8 cellular contexts compared by ENCODE assay signal in genomic region chr20:58309607-58310290, GRCh38. TPM values are rescaled to one million over a fixed set of nuclear protein-coding genes. Genes with fewer than 3 reads are reported as not detected.
DNase-seq lines count a peak whose midpoint lies in the region; ATAC-seq and TF ChIP-seq lines count a peak whose summit lies in the region.

Gene RAB22A (plus strand): TSS chr20:58309715. CDS start chr20:58309977, 262 bp downstream.

- CTCF ChIA-PET in CD4-positive, alpha-beta T cell (lab: Charles Lee): interaction anchor here (0.8 to 1.4 kb wide), 3 partner anchors 50 to 85 kb away, joined by 3 read pairs; partner anchors contain the start of gene VAPB
- CTCF ChIA-PET in OCI-LY7 (lab: Charles Lee; ENCODE audit: unreplicated experiment): no interaction called here

- H3K9me3 ChIP-seq in CD4-positive, alpha-beta T cell (ENCODE audit: control insufficient read depth, low read length): no peaks in the 10 kb centered on the region
- H3K9me3 ChIP-seq in OCI-LY7 (ENCODE audit: low read length) (no peaks in the 10 kb centered on the region), muscle layer of duodenum (ENCODE audit: control insufficient read depth in 1 of 2, low read length in 2 of 2) (no peaks in the 10 kb centered on the region)

- intact Hi-C loops in CD4-positive, alpha-beta T cell (cut with DNase I, micrococcal nuclease): loop anchor here (2.0 to 10.0 kb wide), 15 partner anchors 37 to 1952 kb away; partner anchors contain the start of genes FAM210B (in 1 of the 2), NELFCD (in 1 of the 2), NPEPL1 (in 1 of the 2) and PRELID3B (in 1 of the 2)
- intact Hi-C loops in OCI-LY7 (cut with micrococcal nuclease; ENCODE audit: unreplicated experiment): loop anchor here (10.0 kb wide), 1 partner anchor 135 kb away; no protein-coding TSS in a partner anchor

- H4K20me1 ChIP-seq in OCI-LY7 (ENCODE audit: insufficient read depth, low read length): no peaks in the 10 kb centered on the region

- no peaks in the 10 kb centered on the region for H3K27me3 Mint-ChIP-seq in CD4-positive, alpha-beta T cell
- H3K27me3 Mint-ChIP-seq in activated T-cell treated with anti-CD3 and anti-CD28 coated beads, Interleukin-2, amount 50 U/mL, for 24 hours: no peaks in the 10 kb centered on the region

- H3K9me2 ChIP-seq in OCI-LY7 (ENCODE audit: insufficient read depth, low read length): no peaks in the 10 kb centered on the region

- H3K4me1 ChIP-seq in OCI-LY7 (ENCODE audit: insufficient read depth, low read length, poor library complexity, severe bottlenecking) (peaks cover 25% of the 10 kb centered on the region), muscle layer of duodenum (ENCODE audit: control insufficient read depth in 1 of 2, insufficient read depth in 2 of 2, low read length in 2 of 2) (peaks cover 0 to 33% of the 10 kb centered on the region in 2 donors)

- H3K9me3 Mint-ChIP-seq in CD4-positive, alpha-beta T cell: peaks cover 2% of the 10 kb centered on the region
- H3K9me3 Mint-ChIP-seq in activated T-cell treated with anti-CD3 and anti-CD28 coated beads, Interleukin-2, amount 50 U/mL, for 24 hours: no peaks in the 10 kb centered on the region

- H3K79me2 ChIP-seq in OCI-LY7 (ENCODE audit: insufficient read depth, low read depth, low read length): peaks cover 17% of the 10 kb centered on the region; the same call in 1 of the 2 replicates

- peak within 1 kb of the TSS; percentile 89 for H3K27ac ChIP-seq in CD4-positive, alpha-beta T cell (ENCODE audit: low read depth, low read length)
- peak within 1 kb of the TSS; percentile 59 for H3K27ac ChIP-seq in OCI-LY7 (ENCODE audit: low read depth, low read length, poor library complexity, severe bottlenecking)
- H3K27ac ChIP-seq in muscle layer of duodenum (ENCODE audit: low read length): peak within 1 kb of the TSS; percentile 86

- H3K27ac Mint-ChIP-seq in CD4-positive, alpha-beta T cell: peak within 1 kb of the TSS; percentile 98
- peak within 1 kb of the TSS; percentile 95 for H3K27ac Mint-ChIP-seq in activated T-cell treated with anti-CD3 and anti-CD28 coated beads, Interleukin-2, amount 50 U/mL, for 24 hours

- peak within 1 kb of the TSS; percentile 94 for H3K4me3 ChIP-seq in OCI-LY7 (ENCODE audit: low read depth, low read length, poor library complexity, severe bottlenecking)
- peak within 1 kb of the TSS; percentile 89 to 96 for H3K4me3 ChIP-seq in muscle layer of duodenum (ENCODE audit: low read depth in 1 of 2, low read length in 2 of 2)

- peaks cover 29% of the 10 kb centered on the region for H3K36me3 ChIP-seq in OCI-LY7 (ENCODE audit: insufficient read depth, low read length)
- peaks cover 8 to 11% of the 10 kb centered on the region in 2 donors for H3K36me3 ChIP-seq in muscle layer of duodenum (ENCODE audit: control insufficient read depth in 1 of 2, insufficient read depth in 2 of 2, low read length in 2 of 2)

- peak; percentile 34 for ATAC-seq in CD4-positive, alpha-beta T cell (ENCODE audit: poor library complexity)
- ATAC-seq in GM19372 (IDR thresholded peaks at IDR 0.05; ENCODE audit: low read depth, unreplicated experiment) (peak; percentile 73), HG03520 (IDR thresholded peaks at IDR 0.05; ENCODE audit: unreplicated experiment) (peak; percentile 72), esophagus mucosa (peak; percentile 91)

- TF ChIP-seq CTCF in CD4-positive, alpha-beta T cell (IDR thresholded peaks at IDR 0.05): no peak
- TF ChIP-seq CTCF in OCI-LY7 (conservative IDR thresholded peaks at IDR 0.05; ENCODE audit: low read length): no peak

- peaks cover 45% of the 10 kb centered on the region for H3K36me3 Mint-ChIP-seq in CD4-positive, alpha-beta T cell (ENCODE audit: low read depth)
- peaks cover 47% of the 10 kb centered on the region for H3K36me3 Mint-ChIP-seq in activated T-cell treated with anti-CD3 and anti-CD28 coated beads, Interleukin-2, amount 50 U/mL, for 24 hours (ENCODE audit: low read depth)

- H3K4me1 Mint-ChIP-seq in CD4-positive, alpha-beta T cell (ENCODE audit: low read depth): peaks cover 64% of the 10 kb centered on the region
- peaks cover 76% of the 10 kb centered on the region for H3K4me1 Mint-ChIP-seq in activated T-cell treated with anti-CD3 and anti-CD28 coated beads, Interleukin-2, amount 50 U/mL, for 24 hours (ENCODE audit: low read depth)

- no peaks in the 10 kb centered on the region for H3K27me3 ChIP-seq in CD4-positive, alpha-beta T cell (ENCODE audit: control insufficient read depth, insufficient read depth, low read length)
- no peaks in the 10 kb centered on the region for H3K27me3 ChIP-seq in muscle layer of duodenum (ENCODE audit: low read depth, low read length)

- POLR2A ChIA-PET in CD4-positive, alpha-beta T cell (lab: Charles Lee): interaction anchor here (1.0 to 1.8 kb wide), 5 partner anchors 12 to 581 kb away, joined by 3 to 19 read pairs (median 3); partner anchors contain the start of gene VAPB
- POLR2A ChIA-PET in OCI-LY7 (lab: Charles Lee): interaction anchor here (1.0 to 1.6 kb wide), 2 partner anchors 12 to 79 kb away, joined by 4 to 5 read pairs; partner anchors contain the start of gene VAPB

- H3K4me3 Mint-ChIP-seq in CD4-positive, alpha-beta T cell: peak within 1 kb of the TSS; percentile 97
- H3K4me3 Mint-ChIP-seq in activated T-cell treated with anti-CD3 and anti-CD28 coated beads, Interleukin-2, amount 50 U/mL, for 24 hours: peak within 1 kb of the TSS; percentile 90

- peak within 1 kb of the TSS; percentile 87 for H2AFZ ChIP-seq in OCI-LY7 (ENCODE audit: low read length)

- peak within 1 kb of the TSS; percentile 93 for H3K4me2 ChIP-seq in OCI-LY7 (ENCODE audit: low read length)

- DNase-seq in CD4-positive, alpha-beta T cell: peak; percentile 62 to 83 (median 76)
- DNase-seq in OCI-LY7 (ENCODE audit: low spot score): peak; percentile 88
- peak; percentile 86 for DNase-seq in activated T-cell treated with anti-CD3 and anti-CD28 coated beads, Interleukin-2, amount 50 U/mL, for 24 hours
- DNase-seq in stimulated activated CD8-positive, alpha-beta memory T cell treated with anti-CD3 and anti-CD28 coated beads, Interleukin-7, amount 100 ng/mL, for 24 hours (ENCODE audit: low read depth): peak; percentile 50

- no TSS peak for BruUV-seq in OCI-LY7 (replicated peaks; lab: Mats Ljungman, UMichigan)

RNA-seq across cellular contexts. Expression of gene RAB22A, which starts in this region (rescaled TPM):
- total RNA-seq in CD4-positive, alpha-beta T cell: 10 to 100 TPM; 16.5 to 17.2 TPM
- total RNA-seq in OCI-LY7 (2014; rRNA removed; shearing (Covaris generic)): 6.8 and 7.0 TPM in 2 replicates
- total RNA-seq in OCI-LY7 (2022) (13.4 and 14.1 TPM in 2 replicates), esophagus mucosa (24.7 TPM)

Comparison
In these comparisons a context has a peak if more than half of its experiments do, and no peak if none do; other contexts are left out.
1. Peak in every context shown above with its lines: DNase-seq, ATAC-seq, H3K4me3 ChIP-seq and H3K27ac ChIP-seq.
2. ATAC-seq: peak in every context shown above with its lines; median percentile 91 in esophagus mucosa; 73 in GM19372; 72 in HG03520; 34 in CD4-positive, alpha-beta T cell.